ENCODE assay signal across 19 cellular contexts in genomic region chr7:69633122-69633892, GRCh38.
"Had no signal": no experiment of that assay in that cellular context is flagged by ENCODE, and none has a peak within 500 bp of the region (broad histone marks: within the 10 kb centered on the region; RNA-seq: fewer than 3 reads in every experiment).

No MANE protein-coding gene starts in this region.

- H3K36me3 Mint-ChIP-seq: activated naive CD8-positive, alpha-beta T cell treated with anti-CD3 and anti-CD28 coated beads, Interleukin-2, amount 10 ng/mL, durations not matched to agents 7 days and 5 days had no signal

- H3K4me3 ChIP-seq: esophagus squamous epithelium, left lung, ovary, right lobe of liver, smooth muscle cell had no signal

- H3K4me1 Mint-ChIP-seq: activated naive CD8-positive, alpha-beta T cell treated with anti-CD3 and anti-CD28 coated beads, Interleukin-2, amount 10 ng/mL, durations not matched to agents 7 days and 5 days; stimulated activated naive CD8-positive, alpha-beta T cell treated with anti-CD3 and anti-CD28 coated beads, Interleukin-15, amount 100 ng/mL, for 72 hours had no signal

- ATAC-seq: activated CD8-positive, alpha-beta T cell treated with anti-CD3 and anti-CD28 coated beads for 36 hours; effector memory CD8-positive, alpha-beta T cell; foreskin keratinocyte; left lung; right lobe of liver; stimulated activated naive CD8-positive, alpha-beta T cell treated with anti-CD3 and anti-CD28 coated beads, Interleukin-15, amount 100 ng/mL, for 72 hours had no signal

- H3K9me3 Mint-ChIP-seq: activated CD8-positive, alpha-beta T cell treated with anti-CD3 and anti-CD28 coated beads for 36 hours; activated naive CD8-positive, alpha-beta T cell treated with anti-CD3 and anti-CD28 coated beads, Interleukin-2, amount 10 ng/mL, durations not matched to agents 7 days and 5 days; activated T-helper 2 cell treated with anti-CD3 and anti-CD28 coated beads, Interferon-gamma antibody, Interleukin-2, Interleukin-4, amounts not matched to agents 10 μg/mL and 5 μg/mL and 100 μg/mL, durations not matched to agents 14 hours and 24 hours and 36 hours; effector memory CD8-positive, alpha-beta T cell; stimulated activated naive CD8-positive, alpha-beta T cell treated with anti-CD3 and anti-CD28 coated beads, Interleukin-15, amount 100 ng/mL, for 72 hours had no signal

- H3K27ac Mint-ChIP-seq: activated CD8-positive, alpha-beta T cell treated with anti-CD3 and anti-CD28 coated beads for 36 hours; activated naive CD8-positive, alpha-beta T cell treated with anti-CD3 and anti-CD28 coated beads, Interleukin-2, amount 10 ng/mL, durations not matched to agents 7 days and 5 days; activated T-helper 2 cell treated with anti-CD3 and anti-CD28 coated beads, Interferon-gamma antibody, Interleukin-2, Interleukin-4, amounts not matched to agents 10 μg/mL and 5 μg/mL and 100 μg/mL, durations not matched to agents 14 hours and 24 hours and 36 hours; effector memory CD8-positive, alpha-beta T cell; stimulated activated naive CD8-positive, alpha-beta T cell treated with anti-CD3 and anti-CD28 coated beads, Interleukin-15, amount 100 ng/mL, for 72 hours had no signal

- H3K4me3 Mint-ChIP-seq: activated CD8-positive, alpha-beta T cell treated with anti-CD3 and anti-CD28 coated beads for 36 hours; activated naive CD8-positive, alpha-beta T cell treated with anti-CD3 and anti-CD28 coated beads, Interleukin-2, amount 10 ng/mL, durations not matched to agents 7 days and 5 days; effector memory CD8-positive, alpha-beta T cell; stimulated activated naive CD8-positive, alpha-beta T cell treated with anti-CD3 and anti-CD28 coated beads, Interleukin-15, amount 100 ng/mL, for 72 hours had no signal

- H3K9me3 ChIP-seq: esophagus squamous epithelium, left lung, ovary, right lobe of liver had no signal

- H3K36me3 ChIP-seq: esophagus squamous epithelium, left lung, ovary, right lobe of liver had no signal

- DNase-seq: activated CD4-positive, alpha-beta T cell treated with anti-CD3 and anti-CD28 coated beads for 48 hours; activated CD4-positive, CD25-positive, alpha-beta regulatory T cell; activated CD8-positive, alpha-beta T cell treated with anti-CD3 and anti-CD28 coated beads for 36 hours; activated naive CD4-positive, alpha-beta T cell treated with Interleukin-2 at 50 U/mL for 16 hours; activated naive CD8-positive, alpha-beta T cell treated with anti-CD3 and anti-CD28 coated beads, Interleukin-2, amount 10 ng/mL, durations not matched to agents 7 days and 5 days; activated T-cell treated with anti-CD3 and anti-CD28 coated beads, Interleukin-2, amount 50 U/mL, for 1 hour; dermis blood vessel endothelial cell; effector memory CD8-positive, alpha-beta T cell; esophagus squamous epithelium; foreskin keratinocyte; left lung; mammary epithelial cell; ovary; right lobe of liver; stimulated activated CD4-positive, alpha-beta T cell treated with anti-CD3 and anti-CD28 coated beads, Interleukin-4, amount 100 ng/mL, for 1 hour; stimulated activated naive CD8-positive, alpha-beta T cell treated with anti-CD3 and anti-CD28 coated beads, Interleukin-15, amount 100 ng/mL, for 72 hours; T1000 had no signal

- H3K27ac ChIP-seq: esophagus squamous epithelium, foreskin keratinocyte, left lung, ovary, right lobe of liver had no signal
